17 cellular contexts compared by ENCODE assay signal in genomic region chr13:51612867-51613266, GRCh38. TPM values are rescaled to one million over a fixed set of nuclear protein-coding genes. Genes with fewer than 3 reads are reported as not detected.
DNase-seq lines count a peak whose midpoint lies in the region; ATAC-seq and TF ChIP-seq lines count a peak whose summit lies in the region.
"Had no signal": no experiment of that assay in that cellular context is flagged by ENCODE, and none has a peak within 500 bp of the region (broad histone marks: within the 10 kb centered on the region; RNA-seq: fewer than 3 reads in every experiment).

No MANE protein-coding gene starts in this region.

- CTCF ChIA-PET in naive thymus-derived CD4-positive, alpha-beta T cell (lab: Charles Lee): interaction anchor here (0.5 kb wide), 1 partner anchor 168 kb away, joined by 3 read pairs; no protein-coding TSS in a partner anchor

- H3K4me1 Mint-ChIP-seq in T-helper 2 cell treated with Interferon-gamma antibody and Interleukin-4, amounts not matched to agents 5 μg/mL and 100 μg/mL, for 36 hours (ENCODE audit: low read depth): peaks cover 21% of the 10 kb centered on the region
- peaks cover 10 to 27% (median 18%) of the 10 kb centered on the region in 7 donors for H3K4me1 Mint-ChIP-seq in naive thymus-derived CD4-positive, alpha-beta T cell

- no peak overlapping the region for H3K27ac Mint-ChIP-seq in T-helper 2 cell treated with Interferon-gamma antibody and Interleukin-4, amounts not matched to agents 5 μg/mL and 100 μg/mL, for 36 hours
- H3K27ac Mint-ChIP-seq in naive thymus-derived CD4-positive, alpha-beta T cell: peak overlapping the region in 6 of 9 donors; percentile 4 to 93 (median 55)
- H3K27ac Mint-ChIP-seq: stimulated activated naive CD8-positive, alpha-beta T cell treated with anti-CD3 and anti-CD28 coated beads, Interleukin-15, amount 100 ng/mL, for 72 hours had no signal

- no peak overlapping the region for H3K27ac ChIP-seq in naive thymus-derived CD4-positive, alpha-beta T cell (ENCODE audit: low read depth, low read length)
- H3K27ac ChIP-seq: A549, foreskin keratinocyte had no signal

- peak overlapping the region; percentile 14 for H3K4me3 Mint-ChIP-seq in T-helper 2 cell treated with Interferon-gamma antibody and Interleukin-4, amounts not matched to agents 5 μg/mL and 100 μg/mL, for 36 hours
- H3K4me3 Mint-ChIP-seq in naive thymus-derived CD4-positive, alpha-beta T cell: no peak overlapping the region
- H3K4me3 Mint-ChIP-seq: stimulated activated naive CD8-positive, alpha-beta T cell treated with anti-CD3 and anti-CD28 coated beads, Interleukin-15, amount 100 ng/mL, for 72 hours had no signal

- H3K36me3 ChIP-seq in naive thymus-derived CD4-positive, alpha-beta T cell (ENCODE audit: control insufficient read depth in 2 of 3, insufficient read depth in 3 of 3, low read length in 3 of 3): no peaks in the 10 kb centered on the region

- TF ChIP-seq POLR2A in Raji (IDR thresholded peaks at IDR 0.05; ENCODE audit: insufficient read depth, low read depth, low read length): peak; percentile 30; the same call in 1 of the 2 replicates

- H3K27me3 ChIP-seq in naive thymus-derived CD4-positive, alpha-beta T cell (ENCODE audit: control insufficient read depth in 2 of 2, insufficient read depth in 2 of 2, low read length in 2 of 2): no peaks in the 10 kb centered on the region
- H3K27me3 ChIP-seq: foreskin keratinocyte had no signal

- no peak for DNase-seq in T-helper 2 cell treated with Interferon-gamma antibody and Interleukin-4, amounts not matched to agents 5 μg/mL and 100 μg/mL, for 36 hours (ENCODE audit: low spot score)
- no peak for DNase-seq in T-helper 2 cell
- no peak for DNase-seq in naive thymus-derived CD4-positive, alpha-beta T cell
- no peak for DNase-seq in NCI-H2029 treated with DMSO at 0.1 percent for 48 hours (lab: John Stamatoyannopoulos, UW)
- no peak for DNase-seq in activated effector memory CD4-positive, alpha-beta T cell treated with anti-CD3 and anti-CD28 coated beads, Interleukin-2, amount 50 U/mL, for 16 hours
- no peak for DNase-seq in DMS153 (lab: John Stamatoyannopoulos, UW)
- DNase-seq: activated CD8-positive, alpha-beta memory T cell treated with anti-CD3 and anti-CD28 coated beads for 24 hours; activated effector memory CD4-positive, alpha-beta T cell treated with Interleukin-2 at 50 U/mL for 16 hours; foreskin keratinocyte; MV-4-11; NCI-H2107; NCI-H69; stimulated activated CD4-positive, alpha-beta T cell treated with anti-CD3 and anti-CD28 coated beads, Interleukin-12 subunit alpha, Interleukin-12 subunit beta, amount 100 ng/mL, for 4 hours; stimulated activated naive CD8-positive, alpha-beta T cell treated with anti-CD3 and anti-CD28 coated beads, Interleukin-15, amount 100 ng/mL, for 72 hours had no signal

- no peaks in the 10 kb centered on the region for H3K27me3 Mint-ChIP-seq in T-helper 2 cell treated with Interferon-gamma antibody and Interleukin-4, amounts not matched to agents 5 μg/mL and 100 μg/mL, for 36 hours (ENCODE audit: low read depth)
- peaks cover 0 to 2% (median 0%) of the 10 kb centered on the region in 5 donors for H3K27me3 Mint-ChIP-seq in naive thymus-derived CD4-positive, alpha-beta T cell
- H3K27me3 Mint-ChIP-seq: stimulated activated naive CD8-positive, alpha-beta T cell treated with anti-CD3 and anti-CD28 coated beads, Interleukin-15, amount 100 ng/mL, for 72 hours had no signal

- POLR2A ChIA-PET in naive thymus-derived CD4-positive, alpha-beta T cell (lab: Charles Lee): interaction anchor here (1.2 to 4.1 kb wide), 3 partner anchors 11 to 160 kb away, joined by 3 to 44 read pairs (median 4); partner anchors contain the start of gene INTS6

- no peak overlapping the region for H3K4me3 ChIP-seq in naive thymus-derived CD4-positive, alpha-beta T cell (ENCODE audit: low read length)
- H3K4me3 ChIP-seq: A549 had no signal

- H3K9me3 ChIP-seq in naive thymus-derived CD4-positive, alpha-beta T cell (ENCODE audit: control insufficient read depth in 2 of 3, low read length in 3 of 3): no peaks in the 10 kb centered on the region
- H3K9me3 ChIP-seq: A549 had no signal

- H3K4me1 ChIP-seq in naive thymus-derived CD4-positive, alpha-beta T cell (ENCODE audit: control insufficient read depth in 2 of 2, insufficient read depth in 2 of 2, low read length in 2 of 2): peaks cover 3 to 4% of the 10 kb centered on the region in 2 donors

- intact Hi-C loops in naive thymus-derived CD4-positive, alpha-beta T cell (cut with micrococcal nuclease): loop anchor here (5.0 to 10.0 kb wide), 2 partner anchors 34 to 192 kb away; partner anchors contain the start of gene DHRS12 (in 1 of the 2)

- no peaks in the 10 kb centered on the region for H3K9me3 Mint-ChIP-seq in T-helper 2 cell treated with Interferon-gamma antibody and Interleukin-4, amounts not matched to agents 5 μg/mL and 100 μg/mL, for 36 hours
- H3K9me3 Mint-ChIP-seq in naive thymus-derived CD4-positive, alpha-beta T cell: peaks cover 0 to 4% (median 0%) of the 10 kb centered on the region in 11 donors

- peaks cover 1% of the 10 kb centered on the region for H3K36me3 Mint-ChIP-seq in T-helper 2 cell treated with Interferon-gamma antibody and Interleukin-4, amounts not matched to agents 5 μg/mL and 100 μg/mL, for 36 hours (ENCODE audit: low read depth)
- peaks cover under 1 to 16% (median under 1%) of the 10 kb centered on the region in 5 donors for H3K36me3 Mint-ChIP-seq in naive thymus-derived CD4-positive, alpha-beta T cell

- peak; percentile 57 for ATAC-seq in GM18511 (IDR thresholded peaks at IDR 0.05; ENCODE audit: unreplicated experiment)
- no peak for ATAC-seq in naive thymus-derived CD4-positive, alpha-beta T cell
- ATAC-seq: A549; foreskin keratinocyte; stimulated activated naive CD8-positive, alpha-beta T cell treated with anti-CD3 and anti-CD28 coated beads, Interleukin-15, amount 100 ng/mL, for 72 hours had no signal

RNA-seq across cellular contexts. Expression of gene WDFY2, which starts 28.6 kb away (rescaled TPM):
- total RNA-seq in naive thymus-derived CD4-positive, alpha-beta T cell: 10 to 100 TPM; 13.3 to 44.3 (median 21.1) TPM
- 1 to 10 TPM; 3.2 to 4.7 TPM for polyA plus RNA-seq in naive thymus-derived CD4-positive, alpha-beta T cell
